In genomic region chr18:49698596-49699025, GRCh38 we compare ENCODE assay signal across 3 cellular contexts.
TF ChIP-seq lines count a peak whose summit lies in the region.

No MANE protein-coding gene starts in this region.

TF ChIP-seq in SK-N-SH, 30 proteins besides CTCF, POLR2A, EP300 and RAD21:
- TF ChIP-seq GABPA (IDR thresholded peaks at IDR 0.05; ENCODE audit: low read depth), result no peak
- TF ChIP-seq GATA2 (CRISPR knock-in tag; IDR thresholded peaks at IDR 0.05), result no peak
- TF ChIP-seq FOXM1 (IDR thresholded peaks at IDR 0.05; ENCODE audit: low read depth), result no peak
- TF ChIP-seq MAX (IDR thresholded peaks at IDR 0.05; ENCODE audit: low read depth), result no peak
- TF ChIP-seq MXI1 (IDR thresholded peaks at IDR 0.05; ENCODE audit: low read depth, low read length), result no peak
- no peak for TF ChIP-seq TEAD4 (IDR thresholded peaks at IDR 0.05; ENCODE audit: borderline replicate concordance, insufficient read depth)
- TF ChIP-seq NRF1 (IDR thresholded peaks at IDR 0.05; ENCODE audit: low read depth, low read length), result no peak
- TF ChIP-seq SMC3 (IDR thresholded peaks at IDR 0.05; ENCODE audit: low read depth, low read length), result no peak
- TF ChIP-seq YY1 (IDR thresholded peaks at IDR 0.05; ENCODE audit: low read depth), result no peak
- TF ChIP-seq MEF2A (IDR thresholded peaks at IDR 0.05; ENCODE audit: borderline replicate concordance, low read depth), result no peak

TF ChIP-seq in SK-N-SH treated with all-trans-retinoic acid at 6 μM for 48 hours, 23 proteins besides CTCF, POLR2A, EP300 and RAD21:
- no peak for TF ChIP-seq ARNTL (CRISPR knock-in tag; IDR thresholded peaks at IDR 0.05; ENCODE audit: borderline replicate concordance, low read depth)
- TF ChIP-seq TOX (CRISPR knock-in tag; IDR thresholded peaks at IDR 0.05; ENCODE audit: borderline replicate concordance), result no peak
- no peak for TF ChIP-seq TCF4 (CRISPR knock-in tag; IDR thresholded peaks at IDR 0.05; ENCODE audit: borderline replicate concordance)
- TF ChIP-seq RARB (CRISPR knock-in tag; IDR thresholded peaks at IDR 0.05), result no peak
- no peak for TF ChIP-seq GLIS3 (CRISPR knock-in tag; IDR thresholded peaks at IDR 0.05)
- TF ChIP-seq, protein P1, sequence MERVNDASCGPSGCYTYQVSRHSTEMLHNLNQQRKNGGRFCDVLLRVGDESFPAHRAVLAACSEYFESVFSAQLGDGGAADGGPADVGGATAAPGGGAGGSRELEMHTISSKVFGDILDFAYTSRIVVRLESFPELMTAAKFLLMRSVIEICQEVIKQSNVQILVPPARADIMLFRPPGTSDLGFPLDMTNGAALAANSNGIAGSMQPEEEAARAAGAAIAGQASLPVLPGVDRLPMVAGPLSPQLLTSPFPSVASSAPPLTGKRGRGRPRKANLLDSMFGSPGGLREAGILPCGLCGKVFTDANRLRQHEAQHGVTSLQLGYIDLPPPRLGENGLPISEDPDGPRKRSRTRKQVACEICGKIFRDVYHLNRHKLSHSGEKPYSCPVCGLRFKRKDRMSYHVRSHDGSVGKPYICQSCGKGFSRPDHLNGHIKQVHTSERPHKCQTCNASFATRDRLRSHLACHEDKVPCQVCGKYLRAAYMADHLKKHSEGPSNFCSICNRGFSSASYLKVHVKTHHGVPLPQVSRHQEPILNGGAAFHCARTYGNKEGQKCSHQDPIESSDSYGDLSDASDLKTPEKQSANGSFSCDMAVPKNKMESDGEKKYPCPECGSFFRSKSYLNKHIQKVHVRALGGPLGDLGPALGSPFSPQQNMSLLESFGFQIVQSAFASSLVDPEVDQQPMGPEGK (CRISPR knock-in tag; IDR thresholded peaks at IDR 0.05; ENCODE audit: borderline replicate concordance), result no peak
- TF ChIP-seq, protein P2, sequence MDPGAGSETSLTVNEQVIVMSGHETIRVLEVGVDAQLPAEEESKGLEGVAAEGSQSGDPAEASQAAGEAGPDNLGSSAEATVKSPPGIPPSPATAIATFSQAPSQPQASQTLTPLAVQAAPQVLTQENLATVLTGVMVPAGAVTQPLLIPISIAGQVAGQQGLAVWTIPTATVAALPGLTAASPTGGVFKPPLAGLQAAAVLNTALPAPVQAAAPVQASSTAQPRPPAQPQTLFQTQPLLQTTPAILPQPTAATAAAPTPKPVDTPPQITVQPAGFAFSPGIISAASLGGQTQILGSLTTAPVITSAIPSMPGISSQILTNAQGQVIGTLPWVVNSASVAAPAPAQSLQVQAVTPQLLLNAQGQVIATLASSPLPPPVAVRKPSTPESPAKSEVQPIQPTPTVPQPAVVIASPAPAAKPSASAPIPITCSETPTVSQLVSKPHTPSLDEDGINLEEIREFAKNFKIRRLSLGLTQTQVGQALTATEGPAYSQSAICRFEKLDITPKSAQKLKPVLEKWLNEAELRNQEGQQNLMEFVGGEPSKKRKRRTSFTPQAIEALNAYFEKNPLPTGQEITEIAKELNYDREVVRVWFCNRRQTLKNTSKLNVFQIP (CRISPR knock-in tag; IDR thresholded peaks at IDR 0.05; ENCODE audit: borderline replicate concordance, low read depth), result no peak
- TF ChIP-seq BACH2 (CRISPR knock-in tag; IDR thresholded peaks at IDR 0.05; ENCODE audit: borderline replicate concordance), result no peak
- no peak for TF ChIP-seq PPARA (CRISPR knock-in tag; IDR thresholded peaks at IDR 0.05; ENCODE audit: borderline replicate concordance)
- no peak for TF ChIP-seq TSHZ2 (CRISPR knock-in tag; IDR thresholded peaks at IDR 0.05)
- no peak for TF ChIP-seq ZC3H10 (CRISPR knock-in tag; IDR thresholded peaks at IDR 0.05)
- TF ChIP-seq, protein P3, sequence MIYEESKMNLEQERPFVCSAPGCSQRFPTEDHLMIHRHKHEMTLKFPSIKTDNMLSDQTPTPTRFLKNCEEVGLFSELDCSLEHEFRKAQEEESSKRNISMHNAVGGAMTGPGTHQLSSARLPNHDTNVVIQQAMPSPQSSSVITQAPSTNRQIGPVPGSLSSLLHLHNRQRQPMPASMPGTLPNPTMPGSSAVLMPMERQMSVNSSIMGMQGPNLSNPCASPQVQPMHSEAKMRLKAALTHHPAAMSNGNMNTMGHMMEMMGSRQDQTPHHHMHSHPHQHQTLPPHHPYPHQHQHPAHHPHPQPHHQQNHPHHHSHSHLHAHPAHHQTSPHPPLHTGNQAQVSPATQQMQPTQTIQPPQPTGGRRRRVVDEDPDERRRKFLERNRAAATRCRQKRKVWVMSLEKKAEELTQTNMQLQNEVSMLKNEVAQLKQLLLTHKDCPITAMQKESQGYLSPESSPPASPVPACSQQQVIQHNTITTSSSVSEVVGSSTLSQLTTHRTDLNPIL (CRISPR knock-in tag; IDR thresholded peaks at IDR 0.05; ENCODE audit: low read depth), result no peak
- TF ChIP-seq ZNF70 (CRISPR knock-in tag; IDR thresholded peaks at IDR 0.05), result no peak
- no peak for TF ChIP-seq ZNF8 (CRISPR knock-in tag; IDR thresholded peaks at IDR 0.05)
- TF ChIP-seq SNAI2 (CRISPR knock-in tag; IDR thresholded peaks at IDR 0.05), result no peak
TF ChIP-seq in SK-N-SH treated with all-trans-retinoic acid at 6 μM for 48 hours: peak in this region for 0.

TF ChIP-seq in H1, 55 proteins besides CTCF, POLR2A, EP300 and RAD21:
- TF ChIP-seq SIX5 (IDR thresholded peaks at IDR 0.05; ENCODE audit: low read depth, low read length) (no peak), HDAC2 (IDR thresholded peaks at IDR 0.05; ENCODE audit: borderline replicate concordance in 1 of 2, low read depth in 2 of 2, low read length in 2 of 2) (no peak), BACH1 (IDR thresholded peaks at IDR 0.05; ENCODE audit: low read length) (no peak), BRCA1 (IDR thresholded peaks at IDR 0.05; ENCODE audit: low read depth, low read length) (no peak), KDM5A (IDR thresholded peaks at IDR 0.05; ENCODE audit: low read length) (no peak), RFX5 (IDR thresholded peaks at IDR 0.05; ENCODE audit: borderline replicate concordance, low read depth, low read length) (no peak), ZNF274 (IDR thresholded peaks at IDR 0.05; ENCODE audit: borderline replicate concordance, extremely low read depth, low read length) (no peak), SRF (IDR thresholded peaks at IDR 0.05; ENCODE audit: low read depth, low read length) (no peak), YY1 (IDR thresholded peaks at IDR 0.05; ENCODE audit: low read depth, low read length) (no peak), ATF2 (IDR thresholded peaks at IDR 0.05; ENCODE audit: low read length) (no peak), CTBP2 (IDR thresholded peaks at IDR 0.05; ENCODE audit: borderline replicate concordance, insufficient read depth, insufficient read length, low read length) (no peak)
- TF ChIP-seq, protein P4, sequence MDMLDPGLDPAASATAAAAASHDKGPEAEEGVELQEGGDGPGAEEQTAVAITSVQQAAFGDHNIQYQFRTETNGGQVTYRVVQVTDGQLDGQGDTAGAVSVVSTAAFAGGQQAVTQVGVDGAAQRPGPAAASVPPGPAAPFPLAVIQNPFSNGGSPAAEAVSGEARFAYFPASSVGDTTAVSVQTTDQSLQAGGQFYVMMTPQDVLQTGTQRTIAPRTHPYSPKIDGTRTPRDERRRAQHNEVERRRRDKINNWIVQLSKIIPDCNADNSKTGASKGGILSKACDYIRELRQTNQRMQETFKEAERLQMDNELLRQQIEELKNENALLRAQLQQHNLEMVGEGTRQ (IDR thresholded peaks at IDR 0.05; ENCODE audit: low read length), result no peak
